9 cellular contexts compared by ENCODE assay signal in genomic region chr10:42367532-42368230, GRCh38.
DNase-seq lines count a peak whose midpoint lies in the region; ATAC-seq, FAIRE-seq and TF ChIP-seq lines count a peak whose summit lies in the region.
"Had no signal": no experiment of that assay in that cellular context is flagged by ENCODE, and none has a peak within 500 bp of the region (broad histone marks: within the 10 kb centered on the region; RNA-seq: fewer than 3 reads in every experiment).

No MANE protein-coding gene starts in this region.

- intact Hi-C loops in endothelial cell of umbilical vein (cut with micrococcal nuclease): no loop called here

- H4K8ac ChIP-seq in mesenchymal stem cell (ENCODE audit: low read length): no peak overlapping the region

- no peak overlapping the region for H2BK12ac ChIP-seq in mesenchymal stem cell (ENCODE audit: low read length in 2 of 2)

- no peak overlapping the region for H3K23ac ChIP-seq in mesenchymal stem cell (ENCODE audit: low read length in 2 of 2)

- no peak overlapping the region for H3K4ac ChIP-seq in mesenchymal stem cell (ENCODE audit: low read depth in 1 of 2, low read length in 2 of 2)

- no peaks in the 10 kb centered on the region for H3K27me3 Mint-ChIP-seq in activated CD8-positive, alpha-beta memory T cell treated with anti-CD3 and anti-CD28 coated beads, Interleukin-2, amount 10 ng/mL, durations not matched to agents 7 days and 5 days

- no peaks in the 10 kb centered on the region for H3K79me2 ChIP-seq in endothelial cell of umbilical vein (ENCODE audit: control insufficient read depth, insufficient read depth, low read length)

- no peak overlapping the region for H2BK5ac ChIP-seq in mesenchymal stem cell (ENCODE audit: low read depth, low read length, poor library complexity, severe bottlenecking)

- H3K36me3 ChIP-seq in endothelial cell of umbilical vein (ENCODE audit: control insufficient read depth in 2 of 2, extremely low read depth in 1 of 2, insufficient read depth in 2 of 2, low read length in 2 of 2) (no peaks in the 10 kb centered on the region), mesenchymal stem cell (ENCODE audit: control insufficient read depth in 1 of 2, insufficient read depth in 2 of 2, low read depth in 1 of 2, low read length in 2 of 2) (no peaks in the 10 kb centered on the region)

- H3K9ac ChIP-seq in endothelial cell of umbilical vein (replicated peaks; ENCODE audit: extremely low read depth, insufficient read depth, low read length) (peak overlapping the region; percentile 26), mesenchymal stem cell (ENCODE audit: low read length) (peak overlapping the region; percentile 83)

- H3K4me1 ChIP-seq in endothelial cell of umbilical vein (ENCODE audit: control insufficient read depth, extremely low read depth, insufficient read depth, low read length) (no peaks in the 10 kb centered on the region), mesenchymal stem cell (ENCODE audit: control insufficient read depth, insufficient read depth, low read depth, low read length) (no peaks in the 10 kb centered on the region)

- POLR2A ChIA-PET in endothelial cell of umbilical vein (lab: Charles Lee): interaction anchor here (0.6 kb wide), 1 partner anchor 195 kb away, joined by 5 read pairs; no protein-coding TSS in a partner anchor

- no peaks in the 10 kb centered on the region for H4K20me1 ChIP-seq in endothelial cell of umbilical vein (replicated peaks; ENCODE audit: control insufficient read depth, extremely low read depth, insufficient read depth, low read length)

- WGBS in mesenchymal stem cell: 90% methylated on average over 33 of the region's 33 CpGs

- FAIRE-seq in endothelial cell of umbilical vein (lab: Jason Lieb, UNC): no peak
- FAIRE-seq: colon had no signal

- BruUV-seq in endothelial cell of umbilical vein (replicated peaks; lab: Mats Ljungman, UMichigan): no TSS peak

- H3K27me3 ChIP-seq in endothelial cell of umbilical vein (ENCODE audit: control insufficient read depth in 2 of 2, insufficient read depth in 2 of 2, low read length in 2 of 2): no peaks in the 10 kb centered on the region
- no peaks in the 10 kb centered on the region for H3K27me3 ChIP-seq in mesenchymal stem cell (ENCODE audit: control insufficient read depth in 1 of 2, insufficient read depth in 1 of 2, low read length in 2 of 2)

- CTCF ChIA-PET in activated CD8-positive, alpha-beta memory T cell treated with anti-CD3 and anti-CD28 coated beads, Interleukin-2, amount 10 ng/mL, durations not matched to agents 7 days and 5 days (lab: Charles Lee): no interaction called here
- CTCF ChIA-PET in endothelial cell of umbilical vein (lab: Charles Lee): no interaction called here

- dilution Hi-C loops in endothelial cell of umbilical vein (cut with MboI; ENCODE audit: extremely low pct_ligation_motif_present, low sequenced_read_pairs): no loop called here

- H3K36me3 Mint-ChIP-seq in activated CD8-positive, alpha-beta memory T cell treated with anti-CD3 and anti-CD28 coated beads, Interleukin-2, amount 10 ng/mL, durations not matched to agents 7 days and 5 days: peaks cover 2% of the 10 kb centered on the region

- no peak for TF ChIP-seq CTCF in endothelial cell of umbilical vein (IDR thresholded peaks at IDR 0.05; ENCODE audit: extremely low read depth in 1 of 2, insufficient read depth in 1 of 2, low read depth in 1 of 2, low read length in 2 of 2)

- H3K14ac ChIP-seq in mesenchymal stem cell (ENCODE audit: low read length in 2 of 2): no peak overlapping the region

- no peak overlapping the region for H2AK5ac ChIP-seq in mesenchymal stem cell (ENCODE audit: low read length, severe bottlenecking)

- peaks cover 10% of the 10 kb centered on the region for H3K9me3 Mint-ChIP-seq in activated CD8-positive, alpha-beta memory T cell treated with anti-CD3 and anti-CD28 coated beads, Interleukin-2, amount 10 ng/mL, durations not matched to agents 7 days and 5 days (ENCODE audit: low read depth)

- no peak for ATAC-seq in activated CD8-positive, alpha-beta memory T cell treated with anti-CD3 and anti-CD28 coated beads, Interleukin-2, amount 10 ng/mL, durations not matched to agents 7 days and 5 days
- peak; percentile 99 for ATAC-seq in HG03108 (IDR thresholded peaks at IDR 0.05; ENCODE audit: unreplicated experiment)

- no peak overlapping the region for H2AFZ ChIP-seq in endothelial cell of umbilical vein (ENCODE audit: low read depth, low read length)
- no peak overlapping the region for H2AFZ ChIP-seq in mesenchymal stem cell (ENCODE audit: low read depth, low read length)

- TF ChIP-seq POLR2A in endothelial cell of umbilical vein (IDR thresholded peaks at IDR 0.05; ENCODE audit: low read depth, low read length): no peak

- no peak overlapping the region for H3K27ac ChIP-seq in endothelial cell of umbilical vein (ENCODE audit: insufficient read depth, low read depth, low read length)
- H3K27ac ChIP-seq in mesenchymal stem cell (ENCODE audit: low read length, poor library complexity, severe bottlenecking): no peak overlapping the region

- H4K91ac ChIP-seq in mesenchymal stem cell (ENCODE audit: low read length): no peak overlapping the region

- H3K4me3 Mint-ChIP-seq in activated CD8-positive, alpha-beta memory T cell treated with anti-CD3 and anti-CD28 coated beads, Interleukin-2, amount 10 ng/mL, durations not matched to agents 7 days and 5 days: no peak overlapping the region

- H2BK15ac ChIP-seq in mesenchymal stem cell (ENCODE audit: low read depth, poor library complexity, severe bottlenecking): no peak overlapping the region

- H2BK120ac ChIP-seq in mesenchymal stem cell (ENCODE audit: low read depth, low read length): no peak overlapping the region

- H3K79me1 ChIP-seq in mesenchymal stem cell (replicated peaks; ENCODE audit: low read length, poor library complexity, severe bottlenecking): no peaks in the 10 kb centered on the region

- no peaks in the 10 kb centered on the region for H3K9me1 ChIP-seq in endothelial cell of umbilical vein (replicated peaks; ENCODE audit: control insufficient read depth, extremely low read depth, insufficient read depth, low read length)

- no peaks in the 10 kb centered on the region for H3K4me1 Mint-ChIP-seq in activated CD8-positive, alpha-beta memory T cell treated with anti-CD3 and anti-CD28 coated beads, Interleukin-2, amount 10 ng/mL, durations not matched to agents 7 days and 5 days

- H3K9me3 ChIP-seq in endothelial cell of umbilical vein (replicated peaks; ENCODE audit: control insufficient read depth, insufficient read depth, low read length): peaks cover 2% of the 10 kb centered on the region
- H3K9me3 ChIP-seq in mesenchymal stem cell (ENCODE audit: control insufficient read depth, low read length): peaks cover 11% of the 10 kb centered on the region

- DNase-seq in activated CD8-positive, alpha-beta memory T cell treated with anti-CD3 and anti-CD28 coated beads for 24 hours: peak; percentile 55
- DNase-seq in activated CD8-positive, alpha-beta memory T cell treated with anti-CD3 and anti-CD28 coated beads, Interleukin-2, amount 10 ng/mL, durations not matched to agents 7 days and 5 days: no peak
- peak; percentile 98 for DNase-seq in SHP77 (lab: John Stamatoyannopoulos, UW)
- peak; percentile 80 for DNase-seq in endothelial cell of umbilical vein (ENCODE audit: low read depth, low spot score)
- no peak for DNase-seq in mesenchymal stem cell
- peak; percentile 96 for DNase-seq in superior temporal gyrus (ENCODE audit: extremely low spot score)
- DNase-seq in NOMO-1 treated with DMSO at 0.1 percent for 48 hours (lab: John Stamatoyannopoulos, UW; ENCODE audit: unreplicated experiment): no peak

- H3K4me2 ChIP-seq in endothelial cell of umbilical vein (ENCODE audit: insufficient read depth, low read length): no peak overlapping the region
- H3K4me2 ChIP-seq in mesenchymal stem cell (ENCODE audit: low read length, poor library complexity, severe bottlenecking): no peak overlapping the region

- H3K4me3 ChIP-seq in endothelial cell of umbilical vein (replicated peaks in 1 of 3; ENCODE audit: insufficient read depth in 1 of 3, low read depth in 1 of 3, low read length in 3 of 3): peak overlapping the region in 2 of 3 experiments; percentile 33 to 59
- H3K4me3 ChIP-seq in mesenchymal stem cell (ENCODE audit: insufficient read depth in 1 of 2, low read depth in 1 of 2, low read length in 2 of 2): peak overlapping the region in 1 of 2 experiments; percentile 91

- no peak overlapping the region for H3K27ac Mint-ChIP-seq in activated CD8-positive, alpha-beta memory T cell treated with anti-CD3 and anti-CD28 coated beads, Interleukin-2, amount 10 ng/mL, durations not matched to agents 7 days and 5 days

- no peak overlapping the region for H3K18ac ChIP-seq in mesenchymal stem cell (ENCODE audit: low read depth in 1 of 2, low read length in 2 of 2)

TF ChIP-seq in endothelial cell of umbilical vein, 7 proteins besides CTCF, POLR2A, EP300 and RAD21:
- TF ChIP-seq FOS (IDR thresholded peaks at IDR 0.05; ENCODE audit: borderline replicate concordance, insufficient read depth, low read length) (no peak), GATA2 (IDR thresholded peaks at IDR 0.05; ENCODE audit: insufficient read depth, insufficient read length, low read depth, low read length) (no peak)

Comparison
In these comparisons a context has a peak if more than half of its experiments do, and no peak if none do; other contexts are left out.
1. DNase-seq: peak in activated CD8-positive, alpha-beta memory T cell treated with anti-CD3 and anti-CD28 coated beads for 24 hours (single experiment), SHP77 (2 of 2), endothelial cell of umbilical vein (single experiment) and superior temporal gyrus (single experiment); none in activated CD8-positive, alpha-beta memory T cell treated with anti-CD3 and anti-CD28 coated beads, Interleukin-2, amount 10 ng/mL, durations not matched to agents 7 days and 5 days (single experiment), mesenchymal stem cell (single experiment) and NOMO-1 treated with DMSO at 0.1 percent for 48 hours (single experiment).